In genomic region chr12:131164096-131164872, GRCh38 we compare ENCODE assay signal across 28 cellular contexts.
A peak's percentile ranks its signal among the peaks of the same experiment; 100 is the strongest.
DNase-seq lines count a peak whose midpoint lies in the region; ATAC-seq, FAIRE-seq and TF ChIP-seq lines count a peak whose summit lies in the region.
"Had no signal": no experiment of that assay in that cellular context is flagged by ENCODE, and none has a peak within 500 bp of the region (broad histone marks: within the 10 kb centered on the region; RNA-seq: fewer than 3 reads in every experiment).

No MANE protein-coding gene starts in this region.

- H3K79me2 ChIP-seq in K562 (ENCODE audit: control insufficient read depth, insufficient read depth, low read length): no peaks in the 10 kb centered on the region

- H3K36me3 ChIP-seq in K562 (ENCODE audit: control insufficient read depth, insufficient read depth, low read length) (no peaks in the 10 kb centered on the region), testis (ENCODE audit: low read depth, missing control alignments) (no peaks in the 10 kb centered on the region)
- H3K36me3 ChIP-seq: BLaER1 treated with 17β-estradiol and CSF1 and Interleukin-3, amounts not matched to agents 10 nM and 100 nM; breast epithelium; pancreas; transverse colon; WERI-Rb-1 had no signal

- TF ChIP-seq POLR2A in K562 (conservative IDR thresholded peaks at IDR 0.05) (no peak), testis (IDR thresholded peaks at IDR 0.05) (no peak), GM12892 (IDR thresholded peaks at IDR 0.05; ENCODE audit: low read depth, low read length) (no peak)

- H3K9me3 ChIP-seq in K562 (replicated peaks; ENCODE audit: control insufficient read depth, insufficient read depth, low read depth, low read length) (no peaks in the 10 kb centered on the region), testis (no peaks in the 10 kb centered on the region)
- H3K9me3 ChIP-seq: breast epithelium, pancreas, transverse colon had no signal

- TF ChIP-seq CTCF in activated CD8-positive, alpha-beta T cell treated with anti-CD3 and anti-CD28 coated beads for 36 hours (IDR thresholded peaks at IDR 0.05): no peak
- TF ChIP-seq CTCF in K562 (IDR thresholded peaks at IDR 0.05 in 2 of 3, conservative IDR thresholded peaks at IDR 0.05 in 1 of 3; ENCODE audit: insufficient read depth in 2 of 3, low read depth in 1 of 3, low read length in 3 of 3): no peak
- TF ChIP-seq CTCF in testis (IDR thresholded peaks at IDR 0.05): peak in 1 of 3 experiments; percentile 7

- H3K9me1 ChIP-seq in K562 (ENCODE audit: control insufficient read depth, insufficient read depth, low read length): no peaks in the 10 kb centered on the region

- H3K4me1 Mint-ChIP-seq in activated CD8-positive, alpha-beta T cell treated with anti-CD3 and anti-CD28 coated beads for 36 hours (ENCODE audit: low read depth): no peaks in the 10 kb centered on the region
- H3K4me1 Mint-ChIP-seq in activated CD8-positive, alpha-beta T cell treated with anti-CD3 and anti-CD28 coated beads, Interleukin-2, amount 10 ng/mL, durations not matched to agents 7 days and 5 days (ENCODE audit: low read depth): no peaks in the 10 kb centered on the region
- H3K4me1 Mint-ChIP-seq: activated naive CD4-positive, alpha-beta T cell treated with anti-CD3 and anti-CD28 coated beads, Interleukin-2, amount 50 U/mL, for 24 hours; nephron had no signal

- FAIRE-seq in K562 (lab: Jason Lieb, UNC) (no peak), GM12892 (lab: Jason Lieb, UNC) (no peak)
- FAIRE-seq: pancreas had no signal

- in situ Hi-C loops in K562 (cut with MboI): no loop called here

- peak overlapping the region; percentile 34; the same call in 1 of the 2 replicates for H2AFZ ChIP-seq in K562 (ENCODE audit: low read depth, low read length)
- H2AFZ ChIP-seq: GM23338 had no signal

- H3K9ac ChIP-seq in K562 (ENCODE audit: insufficient read depth in 1 of 2, low read depth in 2 of 2, low read length in 2 of 2): no peak overlapping the region
- H3K9ac ChIP-seq: BLaER1 treated with 17β-estradiol and CSF1 and Interleukin-3, amounts not matched to agents 10 nM and 100 nM had no signal

- POLR2A ChIA-PET in activated CD8-positive, alpha-beta T cell treated with anti-CD3 and anti-CD28 coated beads for 36 hours (lab: Charles Lee): no interaction called here
- POLR2A ChIA-PET in activated CD8-positive, alpha-beta T cell treated with anti-CD3 and anti-CD28 coated beads, Interleukin-2, amount 10 ng/mL, durations not matched to agents 7 days and 5 days (lab: Charles Lee): no interaction called here
- POLR2A ChIA-PET in K562 (lab: Yijun Ruan, JAX): no interaction called here

- peaks cover 0 to 12% of the 10 kb centered on the region in 2 experiments; a peak in 1 of 5 replicates for H3K4me1 ChIP-seq in K562 (replicated peaks in 1 of 2; ENCODE audit: control insufficient read depth in 2 of 2, insufficient read depth in 2 of 2, low read length in 2 of 2)
- H3K4me1 ChIP-seq in testis: peaks cover 3% of the 10 kb centered on the region
- H3K4me1 ChIP-seq: breast epithelium, pancreas, transverse colon had no signal

- DNase-seq in activated CD8-positive, alpha-beta T cell treated with anti-CD3 and anti-CD28 coated beads for 36 hours: peak; percentile 4
- DNase-seq in activated CD8-positive, alpha-beta T cell treated with anti-CD3 and anti-CD28 coated beads, Interleukin-2, amount 10 ng/mL, durations not matched to agents 7 days and 5 days: no peak
- DNase-seq in K562 (ENCODE audit: extremely low read depth in 1 of 4, low spot score in 3 of 4) (peak; percentile 33 to 69 (median 43)), testis (peak; percentile 90), GF-D8 (lab: John Stamatoyannopoulos, UW) (no peak), GM12892 (ENCODE audit: insufficient read length) (no peak)
- DNase-seq: activated CD8-positive, alpha-beta memory T cell treated with anti-CD3 and anti-CD28 coated beads, Interleukin-2, amount 50 U/mL, for 48 hours; amygdala; COR-L47; DMS79; IMR-90; NCI-H2029 treated with DMSO at 0.1 percent for 48 hours; NCI-H345; NCI-H748 treated with DMSO at 0.1 percent for 48 hours; pancreas; stimulated activated CD4-positive, alpha-beta T cell treated with anti-CD3 and anti-CD28 coated beads, Interleukin-2, amount 100 ng/mL, for 24 hours; T1000; transverse colon; WERI-Rb-1 had no signal

- peaks cover 9% of the 10 kb centered on the region for H3K27me3 Mint-ChIP-seq in activated CD8-positive, alpha-beta T cell treated with anti-CD3 and anti-CD28 coated beads for 36 hours
- peaks cover 2% of the 10 kb centered on the region for H3K27me3 Mint-ChIP-seq in activated CD8-positive, alpha-beta T cell treated with anti-CD3 and anti-CD28 coated beads, Interleukin-2, amount 10 ng/mL, durations not matched to agents 7 days and 5 days (ENCODE audit: low read depth)

- no peak overlapping the region for H3K27ac Mint-ChIP-seq in activated CD8-positive, alpha-beta T cell treated with anti-CD3 and anti-CD28 coated beads for 36 hours
- no peak overlapping the region for H3K27ac Mint-ChIP-seq in activated CD8-positive, alpha-beta T cell treated with anti-CD3 and anti-CD28 coated beads, Interleukin-2, amount 10 ng/mL, durations not matched to agents 7 days and 5 days
- H3K27ac Mint-ChIP-seq: activated naive CD4-positive, alpha-beta T cell treated with anti-CD3 and anti-CD28 coated beads, Interleukin-2, amount 50 U/mL, for 24 hours; activated T-helper 2 cell treated with anti-CD3 and anti-CD28 coated beads, Interferon-gamma antibody, Interleukin-2, Interleukin-4, amounts not matched to agents 10 μg/mL and 5 μg/mL and 100 μg/mL, durations not matched to agents 14 hours and 24 hours and 36 hours; GM23338; nephron had no signal

- H3K36me3 Mint-ChIP-seq in activated CD8-positive, alpha-beta T cell treated with anti-CD3 and anti-CD28 coated beads for 36 hours (ENCODE audit: low read depth): no peaks in the 10 kb centered on the region
- H3K36me3 Mint-ChIP-seq in activated CD8-positive, alpha-beta T cell treated with anti-CD3 and anti-CD28 coated beads, Interleukin-2, amount 10 ng/mL, durations not matched to agents 7 days and 5 days (ENCODE audit: low read depth): no peaks in the 10 kb centered on the region
- H3K36me3 Mint-ChIP-seq: activated naive CD4-positive, alpha-beta T cell treated with anti-CD3 and anti-CD28 coated beads, Interleukin-2, amount 50 U/mL, for 24 hours had no signal

- BruUV-seq in K562 (replicated peaks; lab: Mats Ljungman, UMichigan): no TSS peak

- ATAC-seq in activated CD8-positive, alpha-beta T cell treated with anti-CD3 and anti-CD28 coated beads for 36 hours: no peak
- ATAC-seq in activated CD8-positive, alpha-beta T cell treated with anti-CD3 and anti-CD28 coated beads, Interleukin-2, amount 10 ng/mL, durations not matched to agents 7 days and 5 days: no peak
- peak; percentile 93 for ATAC-seq in K562
- no peak for ATAC-seq in GM21576 (IDR thresholded peaks at IDR 0.05; ENCODE audit: unreplicated experiment)
- ATAC-seq: GM23338, pancreas, Right ventricle myocardium inferior had no signal

- H3K27me3 ChIP-seq in K562 (ENCODE audit: control insufficient read depth in 2 of 2, insufficient read depth in 2 of 2, low read length in 2 of 2) (peaks cover 0 to 23% of the 10 kb centered on the region in 2 experiments; a peak in 2 of 5 replicates), testis (no peaks in the 10 kb centered on the region)
- H3K27me3 ChIP-seq: BLaER1 treated with 17β-estradiol and CSF1 and Interleukin-3, amounts not matched to agents 10 nM and 100 nM; transverse colon had no signal

- TF ChIP-seq EP300 in Ishikawa (IDR thresholded peaks at IDR 0.05; ENCODE audit: borderline replicate concordance) (no peak), K562 (IDR thresholded peaks at IDR 0.05; ENCODE audit: low read length) (no peak)

- no peak overlapping the region for H3K4me3 Mint-ChIP-seq in activated CD8-positive, alpha-beta T cell treated with anti-CD3 and anti-CD28 coated beads for 36 hours
- no peak overlapping the region for H3K4me3 Mint-ChIP-seq in activated CD8-positive, alpha-beta T cell treated with anti-CD3 and anti-CD28 coated beads, Interleukin-2, amount 10 ng/mL, durations not matched to agents 7 days and 5 days
- H3K4me3 Mint-ChIP-seq: activated naive CD4-positive, alpha-beta T cell treated with anti-CD3 and anti-CD28 coated beads, Interleukin-2, amount 50 U/mL, for 24 hours; GM23338; nephron had no signal

- no peaks in the 10 kb centered on the region for H4K20me1 ChIP-seq in K562 (replicated peaks; ENCODE audit: control insufficient read depth, insufficient read depth, low read length)
- H4K20me1 ChIP-seq: BLaER1 treated with 17β-estradiol and CSF1 and Interleukin-3, amounts not matched to agents 10 nM and 100 nM had no signal

- H3K4me3 ChIP-seq in K562 (no peak overlapping the region), testis (peak overlapping the region; percentile 44 to 58)
- H3K4me3 ChIP-seq: BLaER1 treated with 17β-estradiol and CSF1 and Interleukin-3, amounts not matched to agents 10 nM and 100 nM; breast epithelium; GM23338; pancreas; transverse colon had no signal

- TF ChIP-seq RAD21 in Ishikawa (IDR thresholded peaks at IDR 0.05; ENCODE audit: low read depth) (no peak), K562 (CRISPR knock-in tag; conservative IDR thresholded peaks at IDR 0.05 in 1 of 2, IDR thresholded peaks at IDR 0.05 in 1 of 2) (no peak)

- intact Hi-C loops in activated CD8-positive, alpha-beta T cell treated with anti-CD3 and anti-CD28 coated beads for 36 hours (cut with micrococcal nuclease): no loop called here
- intact Hi-C loops in K562 (cut with micrococcal nuclease) (no loop called here), testis (cut with DNase I; ENCODE audit: low total_unique reads) (no loop called here)

- CTCF ChIA-PET in activated CD8-positive, alpha-beta T cell treated with anti-CD3 and anti-CD28 coated beads for 36 hours (lab: Charles Lee): no interaction called here
- CTCF ChIA-PET in activated CD8-positive, alpha-beta T cell treated with anti-CD3 and anti-CD28 coated beads, Interleukin-2, amount 10 ng/mL, durations not matched to agents 7 days and 5 days (lab: Charles Lee): no interaction called here
- CTCF ChIA-PET in K562 (lab: Yijun Ruan, JAX; ENCODE audit: low intra/inter-chr PET ratio): no interaction called here

- 0 out of 2 replicates have a peak overlapping the region, but pooled peaks have one; percentile 29 for H3K4me2 ChIP-seq in K562 (ENCODE audit: insufficient read depth, low read length)
- H3K4me2 ChIP-seq: BLaER1 treated with 17β-estradiol and CSF1 and Interleukin-3, amounts not matched to agents 10 nM and 100 nM; GM23338 had no signal

- H3K27ac ChIP-seq in K562 (ENCODE audit: extremely low read depth, low read depth, low read length) (no peak overlapping the region), testis (no peak overlapping the region)
- H3K27ac ChIP-seq: BLaER1 treated with 17β-estradiol and CSF1 and Interleukin-3, amounts not matched to agents 10 nM and 100 nM; breast epithelium; pancreas; transverse colon; WERI-Rb-1 had no signal

- WGBS in K562 (ENCODE audit: insufficient coverage, low coverage, missing lambda C conversion rate): 38% methylated on average over 16 of the region's 34 CpGs
- 67 to 69% methylated on average over 6 to 22 of the region's 34 CpGs for WGBS in testis, 2 donors

- no peaks in the 10 kb centered on the region for H3K9me3 Mint-ChIP-seq in activated CD8-positive, alpha-beta T cell treated with anti-CD3 and anti-CD28 coated beads for 36 hours
- H3K9me3 Mint-ChIP-seq in activated CD8-positive, alpha-beta T cell treated with anti-CD3 and anti-CD28 coated beads, Interleukin-2, amount 10 ng/mL, durations not matched to agents 7 days and 5 days (ENCODE audit: insufficient read depth): no peaks in the 10 kb centered on the region
- H3K9me3 Mint-ChIP-seq: activated naive CD4-positive, alpha-beta T cell treated with anti-CD3 and anti-CD28 coated beads, Interleukin-2, amount 50 U/mL, for 24 hours; activated T-helper 2 cell treated with anti-CD3 and anti-CD28 coated beads, Interferon-gamma antibody, Interleukin-2, Interleukin-4, amounts not matched to agents 10 μg/mL and 5 μg/mL and 100 μg/mL, durations not matched to agents 14 hours and 24 hours and 36 hours; GM23338; nephron had no signal

Comparison
In these comparisons a context has a peak if more than half of its experiments do, and no peak if none do; other contexts are left out.
1. DNase-seq: peak in activated CD8-positive, alpha-beta T cell treated with anti-CD3 and anti-CD28 coated beads for 36 hours (single experiment), K562 (4 of 4) and testis (single experiment); none in activated CD8-positive, alpha-beta T cell treated with anti-CD3 and anti-CD28 coated beads, Interleukin-2, amount 10 ng/mL, durations not matched to agents 7 days and 5 days (single experiment), GF-D8 (single experiment) and GM12892 (single experiment).